ENCODE assay signal across 24 cellular contexts in genomic region chr3:183545688-183546087, GRCh38. TPM values are rescaled to one million over a fixed set of nuclear protein-coding genes. Genes with fewer than 3 reads are reported as not detected.
DNase-seq lines count a peak whose midpoint lies in the region; ATAC-seq, FAIRE-seq and TF ChIP-seq lines count a peak whose summit lies in the region.
"Had no signal": no experiment of that assay in that cellular context is flagged by ENCODE, and none has a peak within 500 bp of the region (broad histone marks: within the 10 kb centered on the region; RNA-seq: fewer than 3 reads in every experiment).

No MANE protein-coding gene starts in this region.

- H3K9me3 ChIP-seq in BLaER1 treated with 17β-estradiol and CSF1 and Interleukin-3, amounts not matched to agents 10 nM and 100 nM (replicated peaks in 1 of 11): peaks cover 0 to 7% (median 1%) of the 10 kb centered on the region in 11 experiments; a peak in 3 of 22 replicates
- no peaks in the 10 kb centered on the region for H3K9me3 ChIP-seq in CD4-positive, alpha-beta T cell (ENCODE audit: control insufficient read depth, low read length)
- H3K9me3 ChIP-seq in OCI-LY3 (ENCODE audit: insufficient read depth, low read length) (no peaks in the 10 kb centered on the region), H1 (ENCODE audit: insufficient read depth in 2 of 2, low read depth in 1 of 2, low read length in 1 of 2) (no peaks in the 10 kb centered on the region), trophoblast cell (ENCODE audit: insufficient read depth, low read depth, low read length) (no peaks in the 10 kb centered on the region), neuronal stem cell (replicated peaks in 1 of 2; ENCODE audit: control insufficient read depth in 2 of 2, insufficient read depth in 1 of 2, low read depth in 1 of 2, low read length in 2 of 2) (no peaks in the 10 kb centered on the region)
- H3K9me3 ChIP-seq: A549, HAP-1 had no signal

- H2BK120ac ChIP-seq in H1 (replicated peaks; ENCODE audit: low read depth, low read length) (no peak overlapping the region), trophoblast cell (ENCODE audit: insufficient read depth, low read length, poor library complexity) (no peak overlapping the region), neuronal stem cell (ENCODE audit: low read depth, low read length) (no peak overlapping the region)

- H3K14ac ChIP-seq in H1 (ENCODE audit: insufficient read length) (no peak overlapping the region), trophoblast cell (ENCODE audit: low read length) (no peak overlapping the region), neuronal stem cell (ENCODE audit: low read length) (no peak overlapping the region)

- H2BK20ac ChIP-seq in H1 (ENCODE audit: low read length): 0 out of 2 replicates have a peak overlapping the region, but pooled peaks have one; percentile 37

- H4K91ac ChIP-seq in H1 (replicated peaks; ENCODE audit: insufficient read length, low read length) (no peak overlapping the region), trophoblast cell (ENCODE audit: low read depth, low read length) (no peak overlapping the region), neuronal stem cell (ENCODE audit: low read depth, low read length, poor library complexity) (no peak overlapping the region)

- H3K79me2 ChIP-seq in OCI-LY3 (ENCODE audit: low read length): peaks cover 99% of the 10 kb centered on the region
- no peaks in the 10 kb centered on the region for H3K79me2 ChIP-seq in H1 (ENCODE audit: control insufficient read depth in 1 of 2, insufficient read depth in 2 of 2, low read length in 2 of 2)
- no peaks in the 10 kb centered on the region for H3K79me2 ChIP-seq in trophoblast cell (ENCODE audit: control insufficient read depth, insufficient read depth, low read length, poor library complexity)

- no peak overlapping the region for H3K4ac ChIP-seq in H1 (replicated peaks; ENCODE audit: insufficient read length, low read depth, low read length)
- no peak overlapping the region for H3K4ac ChIP-seq in trophoblast cell (ENCODE audit: low read depth, low read length)
- H3K4ac ChIP-seq in neuronal stem cell (ENCODE audit: low read length): no peak overlapping the region

- H3K18ac ChIP-seq in H1 (ENCODE audit: extremely low read depth, low read length): no peak overlapping the region
- H3K18ac ChIP-seq in trophoblast cell (ENCODE audit: low read length): no peak overlapping the region
- H3K18ac ChIP-seq in neuronal stem cell (ENCODE audit: low read length): no peak overlapping the region

- H3K9ac ChIP-seq in BLaER1 treated with 17β-estradiol and CSF1 and Interleukin-3, amounts not matched to agents 10 nM and 100 nM: no peak overlapping the region
- H3K9ac ChIP-seq in OCI-LY3 (ENCODE audit: low read length) (no peak overlapping the region), H1 (replicated peaks in 1 of 4; ENCODE audit: extremely low read depth in 1 of 4, low read depth in 3 of 4, low read length in 3 of 4) (no peak overlapping the region), trophoblast cell (ENCODE audit: low read length) (no peak overlapping the region), neuronal stem cell (ENCODE audit: low read depth, low read length, poor library complexity) (no peak overlapping the region)
- H3K9ac ChIP-seq: KMS-11 had no signal

- TF ChIP-seq CTCF in CD4-positive, alpha-beta T cell (IDR thresholded peaks at IDR 0.05): no peak
- TF ChIP-seq CTCF in OCI-LY3 (IDR thresholded peaks at IDR 0.05; ENCODE audit: low read depth, low read length): no peak
- TF ChIP-seq CTCF in H1 (IDR thresholded peaks at IDR 0.05; ENCODE audit: control extremely low read depth in 1 of 3, insufficient read depth in 1 of 3, low read depth in 1 of 3, low read length in 3 of 3): no peak

- peak overlapping the region; percentile 33 for H3K27ac Mint-ChIP-seq in CD4-positive, alpha-beta T cell

- no peaks in the 10 kb centered on the region for H3K79me1 ChIP-seq in H1 (ENCODE audit: low read depth, low read length)
- peaks cover 5% of the 10 kb centered on the region for H3K79me1 ChIP-seq in trophoblast cell (ENCODE audit: low read length)
- H3K79me1 ChIP-seq in neuronal stem cell (ENCODE audit: low read depth, low read length): no peaks in the 10 kb centered on the region

- peak overlapping the region in 9 of 11 experiments; percentile 5 to 94 (median 75); a peak in 14 of 22 replicates for H3K4me2 ChIP-seq in BLaER1 treated with 17β-estradiol and CSF1 and Interleukin-3, amounts not matched to agents 10 nM and 100 nM
- H3K4me2 ChIP-seq in OCI-LY3 (ENCODE audit: low read length): peak overlapping the region; percentile 48; the same call in 1 of the 2 replicates
- H3K4me2 ChIP-seq in H1 (ENCODE audit: insufficient read depth in 1 of 2, low read depth in 2 of 2, low read length in 2 of 2): no peak overlapping the region
- H3K4me2 ChIP-seq in trophoblast cell (ENCODE audit: low read length): no peak overlapping the region
- no peak overlapping the region for H3K4me2 ChIP-seq in neuronal stem cell (ENCODE audit: insufficient read depth, low read length, poor library complexity, severe bottlenecking)
- H3K4me2 ChIP-seq: A549, KMS-11 had no signal

- no peaks in the 10 kb centered on the region for H3K27me3 Mint-ChIP-seq in CD4-positive, alpha-beta T cell

- FAIRE-seq in H1 (lab: Jason Lieb, UNC): no peak
- FAIRE-seq: A549, GM12878 had no signal

- H3K36me3 Mint-ChIP-seq in CD4-positive, alpha-beta T cell (ENCODE audit: low read depth): peaks cover 70% of the 10 kb centered on the region

- no peaks in the 10 kb centered on the region for H3K9me3 Mint-ChIP-seq in CD4-positive, alpha-beta T cell

- no peak overlapping the region for H3K23ac ChIP-seq in H1 (ENCODE audit: insufficient read length)
- H3K23ac ChIP-seq in trophoblast cell (ENCODE audit: low read length): no peak overlapping the region
- H3K23ac ChIP-seq in neuronal stem cell (ENCODE audit: low read depth, low read length, poor library complexity): no peak overlapping the region

- H3K27ac ChIP-seq in BLaER1 treated with 17β-estradiol and CSF1 and Interleukin-3, amounts not matched to agents 10 nM and 100 nM: no peak overlapping the region; a peak in 1 of 22 replicates
- no peak overlapping the region for H3K27ac ChIP-seq in CD4-positive, alpha-beta T cell (ENCODE audit: low read depth, low read length)
- H3K27ac ChIP-seq in OCI-LY3 (ENCODE audit: low read length) (no peak overlapping the region), H1 (ENCODE audit: low read depth, low read length) (no peak overlapping the region), trophoblast cell (ENCODE audit: low read depth, low read length) (no peak overlapping the region), neuronal stem cell (replicated peaks; ENCODE audit: low read length) (no peak overlapping the region)
- H3K27ac ChIP-seq: A549, KMS-11, RWPE1, SK-N-MC had no signal

- no peak overlapping the region for H4K12ac ChIP-seq in trophoblast cell (ENCODE audit: low read depth, low read length)

- H4K20me1 ChIP-seq in BLaER1 treated with 17β-estradiol and CSF1 and Interleukin-3, amounts not matched to agents 10 nM and 100 nM: peaks cover 24 to 91% (median 44%) of the 10 kb centered on the region in 11 experiments; a peak in 19 of 22 replicates
- H4K20me1 ChIP-seq in OCI-LY3 (ENCODE audit: insufficient read depth, low read length) (peaks cover 97% of the 10 kb centered on the region), H1 (replicated peaks in 1 of 2; ENCODE audit: control insufficient read depth in 1 of 2, insufficient read depth in 2 of 2, low read length in 2 of 2) (no peaks in the 10 kb centered on the region)

- H2BK5ac ChIP-seq in H1 (ENCODE audit: low read depth, low read length): no peak overlapping the region
- H2BK5ac ChIP-seq in trophoblast cell (ENCODE audit: low read depth, low read length, poor library complexity): no peak overlapping the region
- H2BK5ac ChIP-seq in neuronal stem cell (ENCODE audit: low read length): no peak overlapping the region

- no peak overlapping the region for H3K56ac ChIP-seq in H1 (replicated peaks; ENCODE audit: insufficient read length, low read depth, low read length)

- H2BK15ac ChIP-seq in H1 (ENCODE audit: low read length): peak overlapping the region; percentile 49; the same call in 1 of the 2 replicates
- H2BK15ac ChIP-seq in neuronal stem cell (ENCODE audit: low read length): no peak overlapping the region

- H2BK12ac ChIP-seq in H1 (ENCODE audit: low read depth, low read length): no peak overlapping the region; the same call in 1 of the 2 replicates
- H2BK12ac ChIP-seq in trophoblast cell (ENCODE audit: low read length): no peak overlapping the region
- no peak overlapping the region for H2BK12ac ChIP-seq in neuronal stem cell (ENCODE audit: low read length)

- no peaks in the 10 kb centered on the region for H3K27me3 ChIP-seq in BLaER1 treated with 17β-estradiol and CSF1 and Interleukin-3, amounts not matched to agents 10 nM and 100 nM
- H3K27me3 ChIP-seq in CD4-positive, alpha-beta T cell (ENCODE audit: control insufficient read depth, insufficient read depth, low read length): no peaks in the 10 kb centered on the region
- H3K27me3 ChIP-seq in OCI-LY3 (ENCODE audit: low read depth, low read length) (no peaks in the 10 kb centered on the region), H1 (replicated peaks in 1 of 4; ENCODE audit: control insufficient read depth in 3 of 4, extremely low read depth in 1 of 4, insufficient read depth in 3 of 4, low read length in 3 of 4) (no peaks in the 10 kb centered on the region), trophoblast cell (ENCODE audit: insufficient read depth, low read length) (no peaks in the 10 kb centered on the region), neuronal stem cell (ENCODE audit: control insufficient read depth in 3 of 3, insufficient read depth in 3 of 3, low read depth in 1 of 3, low read length in 3 of 3) (no peaks in the 10 kb centered on the region)

- no peak overlapping the region for H3K4me3 Mint-ChIP-seq in CD4-positive, alpha-beta T cell

- ATAC-seq in CD4-positive, alpha-beta T cell (ENCODE audit: poor library complexity): no peak
- ATAC-seq: A549 had no signal

- no peak overlapping the region for H4K5ac ChIP-seq in H1 (ENCODE audit: insufficient read length, low read depth, low read length)

- peaks cover 20 to 76% (median 53%) of the 10 kb centered on the region in 11 experiments for H3K36me3 ChIP-seq in BLaER1 treated with 17β-estradiol and CSF1 and Interleukin-3, amounts not matched to agents 10 nM and 100 nM
- peaks cover 57% of the 10 kb centered on the region for H3K36me3 ChIP-seq in OCI-LY3 (replicated peaks; ENCODE audit: low read depth, low read length)
- no peaks in the 10 kb centered on the region for H3K36me3 ChIP-seq in H1 (ENCODE audit: control insufficient read depth in 2 of 4, insufficient read depth in 4 of 4, low read length in 3 of 4)
- no peaks in the 10 kb centered on the region for H3K36me3 ChIP-seq in trophoblast cell (ENCODE audit: control insufficient read depth in 1 of 2, insufficient read depth in 2 of 2, low read length in 2 of 2)
- H3K36me3 ChIP-seq in neuronal stem cell (replicated peaks in 1 of 2; ENCODE audit: control insufficient read depth in 2 of 2, insufficient read depth in 2 of 2, low read length in 2 of 2): no peaks in the 10 kb centered on the region
- H3K36me3 ChIP-seq: HAP-1 had no signal

- H3K4me1 Mint-ChIP-seq in CD4-positive, alpha-beta T cell (ENCODE audit: low read depth): peaks cover 87% of the 10 kb centered on the region

- DNase-seq in CD4-positive, alpha-beta T cell: no peak
- DNase-seq in H1 (ENCODE audit: low read depth in 1 of 2, low spot score in 2 of 2) (no peak), inferior parietal cortex (ENCODE audit: extremely low spot score) (no peak), trophoblast cell (no peak), neuronal stem cell (ENCODE audit: low spot score) (no peak)
- no peak for DNase-seq in stimulated activated CD4-positive, alpha-beta T cell treated with anti-CD3 and anti-CD28 coated beads, Interleukin-1b, Interleukin-23, amount 100 ng/mL, for 48 hours
- DNase-seq: DMS79 treated with DMSO at 0.1 percent for 48 hours, NCI-H1417, NCI-H187, NCI-H446, NCI-H526, SHP77 treated with DMSO at 0.1 percent for 48 hours, SW 1271 had no signal

- H4K8ac ChIP-seq in H1 (ENCODE audit: extremely low read depth, insufficient read depth, low read length) (no peak overlapping the region), trophoblast cell (ENCODE audit: low read depth, low read length) (no peak overlapping the region), neuronal stem cell (ENCODE audit: low read depth, low read length) (no peak overlapping the region)

- peaks cover 32 to 100% (median 79%) of the 10 kb centered on the region in 10 experiments for H3K4me1 ChIP-seq in BLaER1 treated with 17β-estradiol and CSF1 and Interleukin-3, amounts not matched to agents 10 nM and 100 nM
- H3K4me1 ChIP-seq in OCI-LY3 (ENCODE audit: low read length) (peaks cover 59% of the 10 kb centered on the region), H1 (replicated peaks in 1 of 4; ENCODE audit: control insufficient read depth in 3 of 4, insufficient read depth in 4 of 4, low read length in 3 of 4) (peaks cover 0 to 13% (median 6%) of the 10 kb centered on the region in 4 experiments; a peak in 6 of 7 replicates), trophoblast cell (ENCODE audit: control insufficient read depth in 1 of 2, insufficient read depth in 2 of 2, low read length in 2 of 2) (peaks cover 5 to 6% of the 10 kb centered on the region in 2 experiments), neuronal stem cell (ENCODE audit: control insufficient read depth in 2 of 2, insufficient read depth in 1 of 2, low read depth in 1 of 2, low read length in 2 of 2) (peaks cover 10 to 14% of the 10 kb centered on the region in 2 donors)

- H2AK5ac ChIP-seq in H1 (ENCODE audit: low read depth, low read length) (no peak overlapping the region), trophoblast cell (ENCODE audit: low read length) (no peak overlapping the region), neuronal stem cell (ENCODE audit: low read depth, low read length) (no peak overlapping the region)

- H2AFZ ChIP-seq in OCI-LY3 (ENCODE audit: low read depth, low read length) (no peak overlapping the region), H1 (ENCODE audit: low read length) (no peak overlapping the region), trophoblast cell (ENCODE audit: insufficient read depth, low read length, poor library complexity) (no peak overlapping the region), neuronal stem cell (ENCODE audit: low read length) (no peak overlapping the region)

- intact Hi-C loops in CD4-positive, alpha-beta T cell (cut with DNase I, micrococcal nuclease): no loop called here

- no peak for TF ChIP-seq RAD21 in H1 (IDR thresholded peaks at IDR 0.05 in 1 of 2, conservative IDR thresholded peaks at IDR 0.05 in 1 of 2; ENCODE audit: low read depth in 2 of 2, low read length in 2 of 2)

- H3K4me3 ChIP-seq in BLaER1 treated with 17β-estradiol and CSF1 and Interleukin-3, amounts not matched to agents 10 nM and 100 nM: 0 out of 20 replicates have a peak overlapping the region, but pooled peaks of 1 of the 10 experiments have one; percentile 7
- H3K4me3 ChIP-seq in OCI-LY3 (ENCODE audit: low read length) (no peak overlapping the region), H1 (ENCODE audit: extremely low read depth in 1 of 4, insufficient read depth in 2 of 4, low read depth in 3 of 4, low read length in 4 of 4) (no peak overlapping the region), trophoblast cell (ENCODE audit: low read depth, low read length) (no peak overlapping the region), neuronal stem cell (ENCODE audit: low read length in 2 of 2) (no peak overlapping the region)
- H3K4me3 ChIP-seq: A549, GM12878, HAP-1, SK-N-MC had no signal

- TF ChIP-seq EP300 in H1 (IDR thresholded peaks at IDR 0.05; ENCODE audit: borderline replicate concordance in 1 of 2, low read depth in 2 of 2, low read length in 2 of 2): no peak

- H3K23me2 ChIP-seq in H1 (ENCODE audit: low read depth, low read length): no peaks in the 10 kb centered on the region; the same call in 1 of the 2 replicates

- POLR2A ChIA-PET in CD4-positive, alpha-beta T cell (lab: Charles Lee): interaction anchor here (1.4 kb wide), 1 partner anchor 18 kb away, joined by 6 read pairs; no protein-coding TSS in a partner anchor
- POLR2A ChIA-PET in H1 (lab: Charles Lee; ENCODE audit: partially characterized antibody): interaction anchor here (0.6 to 1.6 kb wide), 3 partner anchors 46 to 358 kb away, joined by 3 to 4 read pairs (median 3); no protein-coding TSS in a partner anchor

- WGBS in H1 (ENCODE audit: extremely low coverage in 1 of 2, insufficient coverage in 1 of 2, insufficient read length in 1 of 2, insufficient replicate concordance in 2 of 2, low coverage in 1 of 2, low lambda C conversion rate in 2 of 2, missing lambda C conversion rate in 1 of 2), 2 experiments: 94% methylated on average over 6 of the region's 6 CpGs; no CpG with 5 or more reads in 1 of the 2 experiments
- WGBS in trophoblast cell (ENCODE audit: extremely low coverage, insufficient coverage, insufficient read length): no CpG with 5 or more reads among the region's 6 CpGs
- WGBS in neuronal stem cell (ENCODE audit: extremely low coverage in 2 of 2, insufficient read length in 2 of 2, insufficient replicate concordance in 1 of 2), 2 donors: no CpG with 5 or more reads among the region's 6 CpGs

- no peak for TF ChIP-seq POLR2A in H1 (IDR thresholded peaks at IDR 0.05; ENCODE audit: control extremely low read depth in 1 of 2, low read depth in 2 of 2, low read length in 2 of 2)

- CTCF ChIA-PET in CD4-positive, alpha-beta T cell (lab: Charles Lee): no interaction called here
- CTCF ChIA-PET in H1 (lab: Charles Lee; ENCODE audit: partially characterized antibody): no interaction called here

RNA-seq across cellular contexts. Expression of gene KLHL6, which starts 9.8 kb away (rescaled TPM):
- 10 to 100 TPM; 23.9 to 24.2 TPM for total RNA-seq in CD4-positive, alpha-beta T cell
- total RNA-seq in H1 (2021; fragmentation: NEBNext Ultra II Directional; extraction: Animal tissue kit (Norgen Biotek cat#: 25700)): not detected in 2 replicates
- 0.05 and 0.08 TPM in 2 replicates for polyA plus RNA-seq in H1 (2011; rRNA removed)
- polyA plus RNA-seq in H1 (2011; cell fraction: cytosol; rRNA removed): 0.09 TPM
- 0.09 TPM for polyA plus RNA-seq in H1 (2011; cell fraction: nucleus; rRNA removed)
- polyA plus RNA-seq in H1 (2012, experiment 1 of 2): 0.05 to 0.08 TPM (median 0.05 TPM) in 4 replicates
- 0.05 TPM for polyA plus RNA-seq in H1 (2012, experiment 2 of 2)
- 0.02 TPM for polyA plus RNA-seq in H1 (2013, experiment 1 of 2)
- polyA plus RNA-seq in H1 (2013, experiment 2 of 2): 0.04 TPM
- 0.07 and 0.28 TPM in 2 replicates for polyA minus RNA-seq in H1 (2011; rRNA and poly(A)+ RNA removed)
- polyA minus RNA-seq in H1 (2011; cell fraction: cytosol; rRNA and poly(A)+ RNA removed): not detected
- 0.40 TPM for polyA minus RNA-seq in H1 (2011; cell fraction: nucleus; rRNA and poly(A)+ RNA removed)
- polyA plus RNA-seq in trophoblast cell (2013): 0.01 TPM in 2 replicates
- 0.14 TPM for polyA plus RNA-seq in neuronal stem cell (2013, experiment 1 of 2)
- 0.15 TPM for polyA plus RNA-seq in neuronal stem cell (2013, experiment 2 of 2)
- total RNA-seq: HT1080, M059J had no signal
- polyA plus RNA-seq: A549, BJ had no signal

Comparison
In these comparisons a context has a peak if more than half of its experiments do, and no peak if none do; other contexts are left out.
1. H3K4me2 ChIP-seq: peak in BLaER1 treated with 17β-estradiol and CSF1 and Interleukin-3, amounts not matched to agents 10 nM and 100 nM (9 of 11) and OCI-LY3 (single experiment); none in H1 (0 of 2), trophoblast cell (single experiment) and neuronal stem cell (single experiment).
2. RNA of gene KLHL6, which starts 9.8 kb away (total RNA-seq): 23.9 to 24.2 TPM in CD4-positive, alpha-beta T cell; not detected in H1; every median in the first group is over 10 times any median in the second.